20 cellular contexts compared by ENCODE assay signal in genomic region chr12:6206327-6206726, GRCh38. TPM values are rescaled to one million over a fixed set of nuclear protein-coding genes. Genes with fewer than 3 reads are reported as not detected.
DNase-seq lines count a peak whose midpoint lies in the region; ATAC-seq and TF ChIP-seq lines count a peak whose summit lies in the region.
"Had no signal": no experiment of that assay in that cellular context is flagged by ENCODE, and none has a peak within 500 bp of the region (broad histone marks: within the 10 kb centered on the region; RNA-seq: fewer than 3 reads in every experiment).

No MANE protein-coding gene starts in this region.

- POLR2A ChIA-PET in naive thymus-derived CD4-positive, alpha-beta T cell (lab: Charles Lee): no interaction called here

- peaks cover 17 to 33% (median 20%) of the 10 kb centered on the region in 5 donors for H3K27me3 Mint-ChIP-seq in naive thymus-derived CD4-positive, alpha-beta T cell

- H3K4me3 Mint-ChIP-seq in naive thymus-derived CD4-positive, alpha-beta T cell: no peak overlapping the region
- H3K4me3 Mint-ChIP-seq: stimulated activated naive CD8-positive, alpha-beta T cell treated with anti-CD3 and anti-CD28 coated beads, Interleukin-15, Interleukin-2, amounts not matched to agents 100 ng/mL and 50 ng/mL, for 24 hours had no signal

- H3K27ac ChIP-seq in ascending aorta (peak overlapping the region; percentile 93 to 94), foreskin keratinocyte (peak overlapping the region; percentile 96), prostate gland (peak overlapping the region; percentile 98), upper lobe of right lung (peak overlapping the region; percentile 36)
- no peak overlapping the region for H3K27ac ChIP-seq in naive thymus-derived CD4-positive, alpha-beta T cell (ENCODE audit: low read depth, low read length)

- H3K4me3 ChIP-seq in ascending aorta (peak overlapping the region in 1 of 2 donors; percentile 96), prostate gland (no peak overlapping the region), upper lobe of right lung (no peak overlapping the region)
- no peak overlapping the region for H3K4me3 ChIP-seq in naive thymus-derived CD4-positive, alpha-beta T cell (ENCODE audit: low read length)

- H3K9me3 ChIP-seq in ascending aorta (no peaks in the 10 kb centered on the region), prostate gland (no peaks in the 10 kb centered on the region), upper lobe of right lung (no peaks in the 10 kb centered on the region)
- no peaks in the 10 kb centered on the region for H3K9me3 ChIP-seq in naive thymus-derived CD4-positive, alpha-beta T cell (ENCODE audit: control insufficient read depth in 2 of 3, low read length in 3 of 3)

- 66% methylated on average over 4 of the region's 4 CpGs for WGBS in prostate gland

- ATAC-seq in foreskin keratinocyte (no peak), upper lobe of right lung (no peak), HG03045 (IDR thresholded peaks at IDR 0.05; ENCODE audit: unreplicated experiment) (no peak)
- ATAC-seq in naive thymus-derived CD4-positive, alpha-beta T cell: no peak
- ATAC-seq: esophagus mucosa had no signal

- TF ChIP-seq POLR2A in prostate gland (IDR thresholded peaks at IDR 0.05): no peak

- TF ChIP-seq CTCF in ascending aorta (IDR thresholded peaks at IDR 0.05) (no peak), foreskin keratinocyte (conservative IDR thresholded peaks at IDR 0.05) (no peak), prostate gland (IDR thresholded peaks at IDR 0.05) (no peak), upper lobe of right lung (IDR thresholded peaks at IDR 0.05) (no peak)

- DNase-seq in ascending aorta (ENCODE audit: low spot score in 2 of 2) (no peak), foreskin keratinocyte (peak in 1 of 2 donors; percentile 0), prostate gland (ENCODE audit: low spot score) (no peak), upper lobe of right lung (no peak), SHP77 treated with DMSO at 0.1 percent for 48 hours (lab: John Stamatoyannopoulos, UW) (no peak)
- DNase-seq in naive thymus-derived CD4-positive, alpha-beta T cell: no peak
- DNase-seq: activated CD4-positive, CD25-positive, alpha-beta regulatory T cell treated with anti-CD3 and anti-CD28 coated beads, Interleukin-2, amount 50 U/mL, for 72 hours; activated gamma-delta T cell; anterior cingulate cortex; H9; kidney glomerular epithelial cell; naive B cell; NCI-H146; SIG-M5; stimulated activated CD4-positive, alpha-beta T cell treated with anti-CD3 and anti-CD28 coated beads, Interleukin-15, amount 100 ng/mL, for 24 hours; T-helper 2 cell had no signal

- CTCF ChIA-PET in naive thymus-derived CD4-positive, alpha-beta T cell (lab: Charles Lee): interaction anchor here (0.6 to 1.2 kb wide), 2 partner anchors 71 to 220 kb away, joined by 3 read pairs; no protein-coding TSS in a partner anchor

- H3K4me1 ChIP-seq in ascending aorta (peaks cover 23 to 67% of the 10 kb centered on the region in 2 donors), foreskin keratinocyte (peaks cover 56% of the 10 kb centered on the region), prostate gland (replicated peaks) (peaks cover 50% of the 10 kb centered on the region), upper lobe of right lung (peaks cover 82% of the 10 kb centered on the region)
- peaks cover 0 to 5% of the 10 kb centered on the region in 2 donors for H3K4me1 ChIP-seq in naive thymus-derived CD4-positive, alpha-beta T cell (ENCODE audit: control insufficient read depth in 2 of 2, insufficient read depth in 2 of 2, low read length in 2 of 2)

- peaks cover 0 to 8% of the 10 kb centered on the region in 2 donors for H3K36me3 ChIP-seq in ascending aorta
- H3K36me3 ChIP-seq in prostate gland: no peaks in the 10 kb centered on the region
- peaks cover 10% of the 10 kb centered on the region for H3K36me3 ChIP-seq in upper lobe of right lung
- no peaks in the 10 kb centered on the region for H3K36me3 ChIP-seq in naive thymus-derived CD4-positive, alpha-beta T cell (ENCODE audit: control insufficient read depth in 2 of 3, insufficient read depth in 3 of 3, low read length in 3 of 3)

- H3K27me3 ChIP-seq in ascending aorta (no peaks in the 10 kb centered on the region), foreskin keratinocyte (no peaks in the 10 kb centered on the region), prostate gland (replicated peaks; ENCODE audit: insufficient read depth) (no peaks in the 10 kb centered on the region), upper lobe of right lung (no peaks in the 10 kb centered on the region)
- H3K27me3 ChIP-seq in naive thymus-derived CD4-positive, alpha-beta T cell (ENCODE audit: control insufficient read depth in 2 of 2, insufficient read depth in 2 of 2, low read length in 2 of 2): no peaks in the 10 kb centered on the region

- no peak overlapping the region for H3K27ac Mint-ChIP-seq in naive thymus-derived CD4-positive, alpha-beta T cell
- H3K27ac Mint-ChIP-seq: progenitor cell of endocrine pancreas; stimulated activated naive CD8-positive, alpha-beta T cell treated with anti-CD3 and anti-CD28 coated beads, Interleukin-15, Interleukin-2, amounts not matched to agents 100 ng/mL and 50 ng/mL, for 24 hours had no signal

- no peaks in the 10 kb centered on the region for H3K36me3 Mint-ChIP-seq in naive thymus-derived CD4-positive, alpha-beta T cell
- H3K36me3 Mint-ChIP-seq: naive B cell had no signal

- H3K9me3 Mint-ChIP-seq in naive thymus-derived CD4-positive, alpha-beta T cell: no peaks in the 10 kb centered on the region
- H3K9me3 Mint-ChIP-seq: H9; naive B cell; stimulated activated naive CD8-positive, alpha-beta T cell treated with anti-CD3 and anti-CD28 coated beads, Interleukin-15, Interleukin-2, amounts not matched to agents 100 ng/mL and 50 ng/mL, for 24 hours had no signal

- peaks cover 4 to 23% (median 17%) of the 10 kb centered on the region in 7 donors for H3K4me1 Mint-ChIP-seq in naive thymus-derived CD4-positive, alpha-beta T cell

- intact Hi-C loops in ascending aorta (cut with DNase I) (no loop called here), prostate gland (cut with DNase I) (no loop called here), upper lobe of right lung (cut with DNase I) (no loop called here)
- intact Hi-C loops in naive thymus-derived CD4-positive, alpha-beta T cell (cut with micrococcal nuclease): no loop called here

RNA-seq across cellular contexts. Expression of gene CD9, which starts 6.1 kb away (rescaled TPM):
- 181 TPM for total RNA-seq in ascending aorta
- 577 and 589 TPM in 2 replicates for total RNA-seq in foreskin keratinocyte
- 620 and 648 TPM in 2 replicates for polyA plus RNA-seq in foreskin keratinocyte
- 100 to 1,000 TPM; 198 to 845 TPM for total RNA-seq in prostate gland
- 445 TPM for total RNA-seq in upper lobe of right lung
- 10 to 100 TPM in 1 of 5 experiments, 1 to 10 TPM in 4; 3.8 to 19.3 (median 7.5) TPM for total RNA-seq in naive thymus-derived CD4-positive, alpha-beta T cell
- polyA plus RNA-seq in naive thymus-derived CD4-positive, alpha-beta T cell: 10 to 100 TPM; 12.0 to 15.5 TPM
